In genomic region chr10:123254287-123254858, GRCh38 we compare ENCODE assay signal across 22 cellular contexts.
"Had no signal": no experiment of that assay in that cellular context is flagged by ENCODE, and none has a peak within 500 bp of the region (broad histone marks: within the 10 kb centered on the region; RNA-seq: fewer than 3 reads in every experiment).

No MANE protein-coding gene starts in this region.

- H3K36me3 ChIP-seq: adrenal gland, gastroesophageal sphincter, heart right ventricle, left lung, pancreas, vagina had no signal

- H3K4me1 Mint-ChIP-seq: activated naive CD4-positive, alpha-beta T cell treated with anti-CD3 and anti-CD28 coated beads, Interleukin-2, amount 50 U/mL, for 24 hours; mesothelial cell of epicardium had no signal

- H3K27me3 ChIP-seq: adrenal gland, gastroesophageal sphincter, heart right ventricle, left lung, pancreas, testis, vagina had no signal

- H3K36me3 Mint-ChIP-seq: activated naive CD4-positive, alpha-beta T cell treated with anti-CD3 and anti-CD28 coated beads, Interleukin-2, amount 50 U/mL, for 24 hours; mesothelial cell of epicardium; natural killer cell treated with Interleukin-12 subunit alpha and Interleukin-12 subunit beta and Interleukin-15 and Interleukin-18, amount 100 ng/mL, for 72 hours; type B pancreatic cell; WTC11 had no signal

- ATAC-seq: gastroesophageal sphincter, heart right ventricle, left lung, pancreas, right cardiac atrium, WTC11 had no signal

- H3K9me3 Mint-ChIP-seq: activated naive CD4-positive, alpha-beta T cell treated with anti-CD3 and anti-CD28 coated beads, Interleukin-2, amount 50 U/mL, for 24 hours; mesothelial cell of epicardium; natural killer cell treated with Interleukin-12 subunit alpha and Interleukin-12 subunit beta and Interleukin-15 and Interleukin-18, amount 100 ng/mL, for 72 hours; T-helper 1 cell treated with Interleukin-12 subunit alpha and Interleukin-12 subunit beta and Interleukin-4 antibody, amounts not matched to agents 30 μg/mL and 1 μg/mL, for 36 hours; type B pancreatic cell; WTC11 had no signal

- DNase-seq: activated CD4-positive, alpha-beta T cell treated with anti-CD3 and anti-CD28 coated beads, Interleukin-2, amount 50 U/mL, for 4 hours; activated gamma-delta T cell treated with Interleukin-2 at 50 U/mL for 16 hours; activated T-cell treated with anti-CD3 and anti-CD28 coated beads for 4 hours; adrenal gland; cortex of kidney; heart right ventricle; left lung; pancreas; right cardiac atrium; stimulated activated CD4-positive, alpha-beta T cell treated with anti-CD3 and anti-CD28 coated beads, Interleukin-1b, Interleukin-23, amount 100 ng/mL, for 48 hours; T1000; testis had no signal

- H3K27ac ChIP-seq: adrenal gland, epithelial cell of prostate, gastroesophageal sphincter, heart right ventricle, left lung, pancreas, testis, vagina had no signal

- H3K27me3 Mint-ChIP-seq: activated naive CD4-positive, alpha-beta T cell treated with anti-CD3 and anti-CD28 coated beads, Interleukin-2, amount 50 U/mL, for 24 hours; natural killer cell treated with Interleukin-12 subunit alpha and Interleukin-12 subunit beta and Interleukin-15 and Interleukin-18, amount 100 ng/mL, for 72 hours had no signal

- H3K4me1 ChIP-seq: adrenal gland, gastroesophageal sphincter, heart right ventricle, left lung, pancreas, testis, vagina had no signal

- H3K9me3 ChIP-seq: adrenal gland, gastroesophageal sphincter, heart right ventricle, left lung, pancreas, testis, vagina had no signal

- H3K4me3 ChIP-seq: adrenal gland, gastroesophageal sphincter, heart right ventricle, left lung, pancreas, testis, vagina had no signal

- FAIRE-seq: keratinocyte, pancreas had no signal

- H3K27ac Mint-ChIP-seq: activated naive CD4-positive, alpha-beta T cell treated with anti-CD3 and anti-CD28 coated beads, Interleukin-2, amount 50 U/mL, for 24 hours; mesothelial cell of epicardium; natural killer cell treated with Interleukin-12 subunit alpha and Interleukin-12 subunit beta and Interleukin-15 and Interleukin-18, amount 100 ng/mL, for 72 hours; T-helper 1 cell treated with Interleukin-12 subunit alpha and Interleukin-12 subunit beta and Interleukin-4 antibody, amounts not matched to agents 30 μg/mL and 1 μg/mL, for 36 hours; type B pancreatic cell; WTC11 had no signal

- H3K4me3 Mint-ChIP-seq: activated naive CD4-positive, alpha-beta T cell treated with anti-CD3 and anti-CD28 coated beads, Interleukin-2, amount 50 U/mL, for 24 hours; mesothelial cell of epicardium; natural killer cell treated with Interleukin-12 subunit alpha and Interleukin-12 subunit beta and Interleukin-15 and Interleukin-18, amount 100 ng/mL, for 72 hours; T-helper 1 cell treated with Interleukin-12 subunit alpha and Interleukin-12 subunit beta and Interleukin-4 antibody, amounts not matched to agents 30 μg/mL and 1 μg/mL, for 36 hours; type B pancreatic cell; WTC11 had no signal
